Comparison of ENCODE assay signal across 15 cellular contexts in the genomic region with DNA sequence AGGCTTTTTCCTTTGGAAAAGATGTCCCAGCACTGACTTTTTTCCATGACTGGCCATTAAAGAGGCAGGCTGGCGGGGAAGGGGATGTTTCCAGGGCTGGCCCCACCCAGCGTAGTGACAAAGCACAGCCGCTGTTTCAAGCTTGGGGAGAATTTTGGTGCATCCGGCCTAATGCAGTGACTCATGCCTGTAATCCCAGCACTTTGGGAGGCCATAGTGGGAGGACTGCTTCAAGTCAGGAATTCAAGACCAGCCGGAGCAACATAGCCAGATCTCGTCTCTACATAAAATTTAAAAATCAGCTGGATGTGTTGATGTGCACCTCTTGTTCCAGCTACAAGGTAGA.
DNase-seq lines count a peak whose midpoint lies in the region; ATAC-seq, FAIRE-seq and TF ChIP-seq lines count a peak whose summit lies in the region.
"Had no signal": no experiment of that assay in that cellular context is flagged by ENCODE, and none has a peak within 500 bp of the region (broad histone marks: within the 10 kb centered on the region; RNA-seq: fewer than 3 reads in every experiment).

No MANE protein-coding gene starts in this region.

- in situ Hi-C loops in transverse colon (cut with MboI; ENCODE audit: low pct_ligation_motif_present in 1 of 4, low pct_unique_long_range_greater_than_20kb in 1 of 4, low sequenced_read_pairs in 3 of 4), result no loop called here

- no peaks in the 10 kb centered on the region for H3K9me3 ChIP-seq in HCT116 (ENCODE audit: control insufficient read depth in 1 of 2, insufficient read depth in 1 of 2, low read depth in 1 of 2, low read length in 2 of 2)
- H3K9me3 ChIP-seq in endothelial cell of umbilical vein (replicated peaks; ENCODE audit: control insufficient read depth, insufficient read depth, low read length), result no peaks in the 10 kb centered on the region
- no peaks in the 10 kb centered on the region for H3K9me3 ChIP-seq in left lung
- no peaks in the 10 kb centered on the region for H3K9me3 ChIP-seq in transverse colon
- H3K9me3 ChIP-seq in ascending aorta, result no peaks in the 10 kb centered on the region

- H4K20me1 ChIP-seq in HCT116 (ENCODE audit: insufficient read depth), result no peaks in the 10 kb centered on the region
- H4K20me1 ChIP-seq in endothelial cell of umbilical vein (replicated peaks; ENCODE audit: control insufficient read depth, extremely low read depth, insufficient read depth, low read length), result no peaks in the 10 kb centered on the region

- dilution Hi-C loops in endothelial cell of umbilical vein (cut with MboI; ENCODE audit: extremely low pct_ligation_motif_present, low sequenced_read_pairs), result no loop called here

- H3K9me2 ChIP-seq in HCT116 (ENCODE audit: insufficient read depth), result no peaks in the 10 kb centered on the region

- H3K79me2 ChIP-seq in HCT116 (ENCODE audit: insufficient read depth, low read length) (no peaks in the 10 kb centered on the region), endothelial cell of umbilical vein (ENCODE audit: control insufficient read depth, insufficient read depth, low read length) (no peaks in the 10 kb centered on the region)

- H3K4me1 ChIP-seq in HCT116 (ENCODE audit: control insufficient read depth in 1 of 2, insufficient read depth in 2 of 2, low read length in 2 of 2) (peaks cover 13 to 21% of the 10 kb centered on the region in 2 experiments), endothelial cell of umbilical vein (ENCODE audit: control insufficient read depth, extremely low read depth, insufficient read depth, low read length) (no peaks in the 10 kb centered on the region), left lung (no peaks in the 10 kb centered on the region), transverse colon (no peaks in the 10 kb centered on the region), ascending aorta (no peaks in the 10 kb centered on the region)

- CTCF ChIA-PET in HCT116 (lab: Charles Lee), result interaction anchor here (1.4 kb wide), 1 partner anchor 8 kb away, joined by 5 read pairs; no protein-coding TSS in a partner anchor
- CTCF ChIA-PET in endothelial cell of umbilical vein (lab: Charles Lee), result interaction anchor here (1.8 kb wide), 1 partner anchor 9 kb away, joined by 5 read pairs; no protein-coding TSS in a partner anchor

- BruUV-seq in HCT116 (replicated peaks; lab: Mats Ljungman, UMichigan), result no TSS peak
- no TSS peak for BruUV-seq in endothelial cell of umbilical vein (replicated peaks; lab: Mats Ljungman, UMichigan)

- ATAC-seq in HCT116 (peak; percentile 90), left lung (peak; percentile 59), HG03039 (IDR thresholded peaks at IDR 0.05; ENCODE audit: unreplicated experiment) (no peak)
- ATAC-seq: activated CD8-positive, alpha-beta T cell treated with anti-CD3 and anti-CD28 coated beads, Interleukin-2, amount 10 ng/mL, durations not matched to agents 7 days and 5 days had no signal

- H2AFZ ChIP-seq in HCT116 (ENCODE audit: low read depth, low read length, poor library complexity, severe bottlenecking) (no peak overlapping the region), endothelial cell of umbilical vein (ENCODE audit: low read depth, low read length) (no peak overlapping the region)

- H3K9ac ChIP-seq in HCT116 (ENCODE audit: low read length) (no peak overlapping the region), endothelial cell of umbilical vein (replicated peaks; ENCODE audit: extremely low read depth, insufficient read depth, low read length) (no peak overlapping the region)

- POLR2A ChIA-PET in HCT116 (lab: Charles Lee) (interaction anchor here (0.9 kb wide), 1 partner anchor 10 kb away, joined by 3 read pairs; no protein-coding TSS in a partner anchor), endothelial cell of umbilical vein (lab: Charles Lee) (no interaction called here)

- H3K27me3 ChIP-seq in HCT116 (ENCODE audit: insufficient read depth, low read length) (no peaks in the 10 kb centered on the region), endothelial cell of umbilical vein (ENCODE audit: control insufficient read depth in 2 of 2, insufficient read depth in 2 of 2, low read length in 2 of 2) (peaks cover 0 to 5% of the 10 kb centered on the region in 2 experiments), left lung (no peaks in the 10 kb centered on the region), transverse colon (no peaks in the 10 kb centered on the region), ascending aorta (no peaks in the 10 kb centered on the region)

- peak overlapping the region; percentile 47 for H3K27ac ChIP-seq in HCT116 (ENCODE audit: low read depth, low read length)
- H3K27ac ChIP-seq in endothelial cell of umbilical vein (ENCODE audit: insufficient read depth, low read depth, low read length), result no peak overlapping the region
- no peak overlapping the region for H3K27ac ChIP-seq in left lung
- peak overlapping the region; percentile 28 to 68 (median 56) for H3K27ac ChIP-seq in transverse colon
- H3K27ac ChIP-seq in ascending aorta, result no peak overlapping the region

- H3K4me2 ChIP-seq in HCT116 (ENCODE audit: low read length), result peak overlapping the region; percentile 34
- no peak overlapping the region for H3K4me2 ChIP-seq in endothelial cell of umbilical vein (ENCODE audit: insufficient read depth, low read length)

- WGBS in transverse colon (ENCODE audit: low coverage in 1 of 2), 2 donors, result 73 to 100% methylated on average over 1 to 6 of the region's 6 CpGs

- FAIRE-seq in endothelial cell of umbilical vein (lab: Jason Lieb, UNC), result no peak

- H3K9me1 ChIP-seq in endothelial cell of umbilical vein (replicated peaks; ENCODE audit: control insufficient read depth, extremely low read depth, insufficient read depth, low read length), result no peaks in the 10 kb centered on the region

- RAD21 ChIA-PET in HCT116 (lab: Charles Lee; ENCODE audit: low non-redundant PET in 1 of 2, low total read pairs in 2 of 2, uncharacterized antibody in 2 of 2, unreplicated experiment in 2 of 2), result no interaction called here

- intact Hi-C loops in HCT116 (cut with micrococcal nuclease), result no loop called here
- intact Hi-C loops in endothelial cell of umbilical vein (cut with micrococcal nuclease), result no loop called here
- intact Hi-C loops in left lung (cut with DNase I), result no loop called here
- intact Hi-C loops in transverse colon (cut with DNase I; ENCODE audit: low total_unique reads), result no loop called here
- intact Hi-C loops in ascending aorta (cut with DNase I), result no loop called here

- H3K36me3 ChIP-seq in HCT116 (ENCODE audit: control insufficient read depth in 1 of 2, insufficient read depth in 2 of 2, low read length in 2 of 2) (no peaks in the 10 kb centered on the region), endothelial cell of umbilical vein (ENCODE audit: control insufficient read depth in 2 of 2, extremely low read depth in 1 of 2, insufficient read depth in 2 of 2, low read length in 2 of 2) (no peaks in the 10 kb centered on the region), left lung (no peaks in the 10 kb centered on the region), transverse colon (no peaks in the 10 kb centered on the region), ascending aorta (no peaks in the 10 kb centered on the region)

- TF ChIP-seq RAD21 in HCT116 (IDR thresholded peaks at IDR 0.05; ENCODE audit: low read depth), result no peak

- H3K4me3 ChIP-seq in HCT116 (replicated peaks in 1 of 2; ENCODE audit: low read depth in 1 of 2, low read length in 2 of 2) (no peak overlapping the region), endothelial cell of umbilical vein (replicated peaks in 1 of 3; ENCODE audit: insufficient read depth in 1 of 3, low read depth in 1 of 3, low read length in 3 of 3) (no peak overlapping the region), left lung (no peak overlapping the region), transverse colon (no peak overlapping the region), ascending aorta (no peak overlapping the region)

- no peak for TF ChIP-seq EP300 in transverse colon (IDR thresholded peaks at IDR 0.05; ENCODE audit: low read depth)

- TF ChIP-seq CTCF in HCT116 (IDR thresholded peaks at IDR 0.05 in 2 of 3, conservative IDR thresholded peaks at IDR 0.05 in 1 of 3; ENCODE audit: borderline replicate concordance in 1 of 3, insufficient read depth in 1 of 3, low read depth in 2 of 3, low read length in 2 of 3), result no peak
- TF ChIP-seq CTCF in endothelial cell of umbilical vein (IDR thresholded peaks at IDR 0.05; ENCODE audit: extremely low read depth in 1 of 2, insufficient read depth in 1 of 2, low read depth in 1 of 2, low read length in 2 of 2), result no peak
- TF ChIP-seq CTCF in left lung (IDR thresholded peaks at IDR 0.05), result no peak
- no peak for TF ChIP-seq CTCF in transverse colon (IDR thresholded peaks at IDR 0.05)
- no peak for TF ChIP-seq CTCF in ascending aorta (IDR thresholded peaks at IDR 0.05)

- no peak for DNase-seq in HCT116 (ENCODE audit: low read depth, low spot score)
- peak; percentile 35 for DNase-seq in endothelial cell of umbilical vein (ENCODE audit: low read depth, low spot score)
- no peak for DNase-seq in left lung
- peak; percentile 12 for DNase-seq in transverse colon
- DNase-seq in ascending aorta (ENCODE audit: low spot score in 2 of 2), result no peak
- DNase-seq in NCI-H187 (lab: John Stamatoyannopoulos, UW), result no peak
- DNase-seq in stimulated activated CD4-positive, alpha-beta T cell treated with anti-CD3 and anti-CD28 coated beads, Interleukin-1b, Interleukin-23, amount 100 ng/mL, for 48 hours, result no peak
- DNase-seq: activated CD8-positive, alpha-beta T cell treated with anti-CD3 and anti-CD28 coated beads, Interleukin-2, amount 10 ng/mL, durations not matched to agents 7 days and 5 days; activated gamma-delta T cell; CD4-positive, CD25-positive, alpha-beta regulatory T cell; kidney glomerular epithelial cell; NCI-H1092; stimulated activated CD4-positive, alpha-beta T cell treated with anti-CD3 and anti-CD28 coated beads, Interleukin-2, amount 100 ng/mL, for 24 hours; trophoblast cell had no signal

- TF ChIP-seq POLR2A in HCT116 (IDR thresholded peaks at IDR 0.05; ENCODE audit: borderline replicate concordance, extremely low read depth, insufficient read depth, insufficient read length) (no peak), endothelial cell of umbilical vein (IDR thresholded peaks at IDR 0.05; ENCODE audit: low read depth, low read length) (no peak), transverse colon (IDR thresholded peaks at IDR 0.05) (no peak)

TF ChIP-seq in HCT116, 20 proteins besides CTCF, POLR2A, EP300 and RAD21 (continues in another document):
- 0 out of 2 replicates have a peak, but pooled peaks have one; percentile 13 for TF ChIP-seq SP1 (IDR thresholded peaks at IDR 0.05; ENCODE audit: low read depth)
- 0 out of 2 replicates have a peak, but pooled peaks have one; percentile 22 for TF ChIP-seq FOSL1 (IDR thresholded peaks at IDR 0.05; ENCODE audit: low read depth)
- no peak for TF ChIP-seq CEBPB (IDR thresholded peaks at IDR 0.05; ENCODE audit: low read depth)

TF ChIP-seq in endothelial cell of umbilical vein, 7 proteins besides CTCF, POLR2A, EP300 and RAD21:
- TF ChIP-seq MYC (IDR thresholded peaks at IDR 0.05; ENCODE audit: low read depth, low read length), result no peak
- peak; percentile 5 for TF ChIP-seq JUN (IDR thresholded peaks at IDR 0.05; ENCODE audit: borderline replicate concordance, insufficient read depth, insufficient read length, low read depth)

Comparison
In these comparisons a context has a peak if more than half of its experiments do, and no peak if none do; other contexts are left out.
1. DNase-seq: peak in endothelial cell of umbilical vein (single experiment) and transverse colon (single experiment); none in HCT116 (single experiment), left lung (0 of 2), ascending aorta (0 of 2), NCI-H187 (0 of 2) and stimulated activated CD4-positive, alpha-beta T cell treated with anti-CD3 and anti-CD28 coated beads, Interleukin-1b, Interleukin-23, amount 100 ng/mL, for 48 hours (single experiment).
2. H3K27ac ChIP-seq: peak in HCT116 (single experiment) and transverse colon (4 of 4); none in endothelial cell of umbilical vein (single experiment), left lung (0 of 2) and ascending aorta (0 of 2).